ENCODE assay signal across 6 cellular contexts in genomic region chr18:6113650-6114049, GRCh38.
"Had no signal": no experiment of that assay in that cellular context is flagged by ENCODE, and none has a peak within 500 bp of the region (broad histone marks: within the 10 kb centered on the region; RNA-seq: fewer than 3 reads in every experiment).

No MANE protein-coding gene starts in this region.

- DNase-seq: IMR-90, KBM-7, KG1 had no signal

- FAIRE-seq: HTR-8/SVneo, K562 had no signal

- H3K27ac ChIP-seq: HL-60 had no signal

- ATAC-seq: K562 had no signal

- H3K4me3 ChIP-seq: K562 had no signal
